Comparison of ENCODE assay signal across 10 cellular contexts in the genomic region with DNA sequence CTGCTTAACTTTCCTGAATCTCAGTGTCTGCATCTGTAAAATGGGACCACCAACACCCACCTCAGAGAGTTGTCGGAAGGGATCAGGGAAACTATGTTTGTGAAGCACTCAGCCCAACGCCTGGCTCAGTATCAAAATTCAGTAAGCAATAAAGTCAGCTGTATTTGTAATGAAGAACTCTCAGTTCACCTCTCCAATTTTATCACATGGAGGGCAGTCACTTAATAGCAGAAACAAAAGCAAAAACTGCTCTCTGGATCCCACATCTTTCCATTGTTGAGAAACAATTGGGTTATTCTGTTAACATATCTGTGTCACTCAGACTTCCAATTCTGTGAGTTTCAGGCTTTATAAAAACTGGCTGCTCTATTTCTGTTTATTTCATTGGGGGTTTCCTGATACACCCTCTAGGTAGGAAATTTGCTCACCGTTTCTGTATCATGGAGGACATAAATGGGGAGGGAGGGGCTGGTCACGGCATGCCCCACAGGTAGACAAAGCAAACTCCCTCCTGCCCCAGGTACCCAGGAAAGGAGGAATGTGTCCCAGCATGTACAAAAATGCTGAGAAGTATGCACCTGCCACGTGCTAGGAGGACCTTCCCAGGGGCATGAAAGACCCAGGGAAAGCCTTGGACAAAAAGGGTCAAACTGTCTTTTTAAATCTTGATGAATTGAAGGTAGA.
DNase-seq lines count a peak whose midpoint lies in the region; ATAC-seq lines count a peak whose summit lies in the region.
"Had no signal": no experiment of that assay in that cellular context is flagged by ENCODE, and none has a peak within 500 bp of the region (broad histone marks: within the 10 kb centered on the region; RNA-seq: fewer than 3 reads in every experiment).

No MANE protein-coding gene starts in this region.

- no peaks in the 10 kb centered on the region for H3K27me3 Mint-ChIP-seq in activated naive CD8-positive, alpha-beta T cell treated with anti-CD3 and anti-CD28 coated beads for 36 hours

- intact Hi-C loops in Right ventricle myocardium superior (cut with DNase I): no loop called here
- intact Hi-C loops in left cardiac atrium (cut with DNase I): loop anchor here in 1 of 2 donors (5.0 kb wide), 1 partner anchor 39 kb away; no protein-coding TSS in a partner anchor

- peaks cover 55% of the 10 kb centered on the region for H3K4me1 Mint-ChIP-seq in activated naive CD8-positive, alpha-beta T cell treated with anti-CD3 and anti-CD28 coated beads for 36 hours

- DNase-seq in Right ventricle myocardium superior (no peak), left cardiac atrium (no peak), superior temporal gyrus (ENCODE audit: extremely low spot score) (peak; percentile 81), HK-2 (ENCODE audit: unreplicated experiment) (no peak), hypothalamus (lab: John Stamatoyannopoulos, UW) (no peak)
- DNase-seq in activated naive CD8-positive, alpha-beta T cell treated with anti-CD3 and anti-CD28 coated beads for 36 hours: no peak
- no peak for DNase-seq in stimulated activated CD4-positive, alpha-beta T cell treated with anti-CD3 and anti-CD28 coated beads, Interleukin-2, amount 100 ng/mL, for 24 hours
- DNase-seq: C1 segment of cervical spinal cord, NCI-H446 treated with DMSO at 0.1 percent for 48 hours had no signal

- H3K27ac Mint-ChIP-seq in activated naive CD8-positive, alpha-beta T cell treated with anti-CD3 and anti-CD28 coated beads for 36 hours: peak overlapping the region; percentile 91

- H3K36me3 Mint-ChIP-seq in activated naive CD8-positive, alpha-beta T cell treated with anti-CD3 and anti-CD28 coated beads for 36 hours: peaks cover 16% of the 10 kb centered on the region

- ATAC-seq in Right ventricle myocardium superior (ENCODE audit: poor library complexity) (peak; percentile 10), left cardiac atrium (no peak), HG02970 (IDR thresholded peaks at IDR 0.05; ENCODE audit: low FRiP score, unreplicated experiment) (peak; percentile 20)

- H3K9me3 Mint-ChIP-seq in activated naive CD8-positive, alpha-beta T cell treated with anti-CD3 and anti-CD28 coated beads for 36 hours: peaks cover 5% of the 10 kb centered on the region

- peak overlapping the region; percentile 33 for H3K4me3 Mint-ChIP-seq in activated naive CD8-positive, alpha-beta T cell treated with anti-CD3 and anti-CD28 coated beads for 36 hours

Comparison
In these comparisons a context has a peak if more than half of its experiments do, and no peak if none do; other contexts are left out.
1. ATAC-seq: peak in Right ventricle myocardium superior (single experiment) and HG02970 (single experiment); none in left cardiac atrium (0 of 2).